Comparison of ENCODE assay signal across 8 cellular contexts in the genomic region with DNA sequence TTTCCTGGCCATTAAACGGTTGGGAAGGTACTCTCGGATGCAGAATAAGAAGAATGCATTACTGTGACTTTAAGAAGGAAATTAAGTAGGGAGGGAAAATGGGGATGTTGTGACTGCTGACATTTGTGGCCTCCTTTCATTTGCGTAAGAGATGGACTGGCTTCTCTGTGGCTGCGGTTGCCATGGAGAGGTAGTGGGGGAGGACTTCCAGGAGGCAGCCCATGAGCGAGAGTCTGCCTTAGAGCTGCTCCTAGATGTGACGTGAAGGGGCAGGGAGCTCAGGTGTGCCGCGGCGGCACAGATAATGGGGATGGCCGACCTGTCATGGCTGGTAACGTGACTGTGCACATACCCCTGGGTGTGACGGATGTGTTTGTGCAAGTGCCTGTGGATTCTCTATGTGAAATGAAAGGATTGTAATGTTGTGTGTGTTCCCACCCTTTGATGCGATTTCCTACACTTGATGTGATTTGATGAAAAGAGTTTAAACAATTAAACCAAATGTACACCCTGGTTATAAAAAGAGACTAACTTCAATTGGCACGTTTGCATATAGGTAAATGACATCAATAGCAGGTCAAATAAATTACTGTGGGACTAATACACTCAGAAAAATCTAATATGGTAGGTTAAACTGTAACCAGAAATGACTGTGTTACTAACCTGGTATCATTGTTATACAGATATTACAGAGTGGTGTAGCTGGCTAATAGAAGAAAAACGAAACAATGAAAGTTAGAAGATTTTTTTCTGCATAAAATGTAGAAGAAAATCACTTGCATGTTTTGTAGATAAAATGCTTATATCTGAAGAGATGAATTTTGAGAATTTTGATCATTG.
DNase-seq lines count a peak whose midpoint lies in the region; ATAC-seq and TF ChIP-seq lines count a peak whose summit lies in the region.

No MANE protein-coding gene starts in this region.

- TF ChIP-seq CTCF in SU-DHL-6 (IDR thresholded peaks at IDR 0.05; ENCODE audit: insufficient read depth, low read length, poor library complexity, severe bottlenecking), result no peak

- H2AFZ ChIP-seq in SU-DHL-6 (ENCODE audit: low read depth, low read length, severe bottlenecking), result peak overlapping the region; percentile 2

- H4K20me1 ChIP-seq in SU-DHL-6 (ENCODE audit: low read depth, low read length), result peaks cover 4% of the 10 kb centered on the region; the same call in 1 of the 2 replicates

- H3K9me2 ChIP-seq in SU-DHL-6 (replicated peaks; ENCODE audit: insufficient read depth, low read length), result no peaks in the 10 kb centered on the region

- H3K79me2 ChIP-seq in SU-DHL-6 (ENCODE audit: insufficient read depth, low read length), result peaks cover 23% of the 10 kb centered on the region

- ATAC-seq in GM19351 (IDR thresholded peaks at IDR 0.05; ENCODE audit: unreplicated experiment) (peak; percentile 86), HG03457 (IDR thresholded peaks at IDR 0.05; ENCODE audit: unreplicated experiment) (peak; percentile 69), HG02973 (IDR thresholded peaks at IDR 0.05; ENCODE audit: unreplicated experiment) (no peak)

- peaks cover 18% of the 10 kb centered on the region for H3K4me1 ChIP-seq in iPS-18a (ENCODE audit: control insufficient read depth, low read depth, low read length)

- H3K9ac ChIP-seq in SU-DHL-6 (ENCODE audit: low read length) (0 out of 2 replicates have a peak overlapping the region, but pooled peaks have one; percentile 1), iPS-18a (ENCODE audit: low read length) (no peak overlapping the region)

- H3K4me3 ChIP-seq in SU-DHL-6 (ENCODE audit: insufficient read depth, low read length, poor library complexity, severe bottlenecking), result peak overlapping the region; percentile 23
- no peak overlapping the region for H3K4me3 ChIP-seq in iPS-18a (ENCODE audit: low read length)

- DNase-seq in amniotic epithelial cell (ENCODE audit: low read depth), result peak; percentile 80
- DNase-seq in stimulated activated CD4-positive, alpha-beta T cell treated with anti-CD3 and anti-CD28 coated beads, Interleukin-12 subunit alpha, Interleukin-12 subunit beta, amount 100 ng/mL, for 48 hours (ENCODE audit: low read depth in 2 of 3, low spot score in 1 of 3), result peak; percentile 46 to 62 (median 48)
- DNase-seq in NCI-H446 treated with DMSO at 0.1 percent for 48 hours (lab: John Stamatoyannopoulos, UW), result no peak

- peak overlapping the region; percentile 50 for H3K4me2 ChIP-seq in SU-DHL-6 (ENCODE audit: low read depth, low read length, poor library complexity, severe bottlenecking)

- H3K36me3 ChIP-seq in SU-DHL-6 (ENCODE audit: low read length), result no peaks in the 10 kb centered on the region
- no peaks in the 10 kb centered on the region for H3K36me3 ChIP-seq in iPS-18a (ENCODE audit: control insufficient read depth, low read depth, low read length)

- 0 out of 2 replicates have a peak, but pooled peaks cover 5% of the 10 kb centered on the region for H3F3A ChIP-seq in SU-DHL-6 (ENCODE audit: insufficient read depth)

- H3K27ac ChIP-seq in SU-DHL-6 (ENCODE audit: low read depth, low read length) (no peak overlapping the region), iPS-18a (ENCODE audit: low read length) (peak overlapping the region; percentile 7)

- H3K27me3 ChIP-seq in SU-DHL-6 (ENCODE audit: low read length), result no peaks in the 10 kb centered on the region
- H3K27me3 ChIP-seq in iPS-18a (ENCODE audit: control insufficient read depth, insufficient read depth, low read length), result no peaks in the 10 kb centered on the region

- no peaks in the 10 kb centered on the region for H3K9me3 ChIP-seq in SU-DHL-6 (ENCODE audit: insufficient read depth, low read length)
- no peaks in the 10 kb centered on the region for H3K9me3 ChIP-seq in iPS-18a (ENCODE audit: control insufficient read depth, low read depth, low read length)
